8 cellular contexts compared by ENCODE assay signal in the genomic region with DNA sequence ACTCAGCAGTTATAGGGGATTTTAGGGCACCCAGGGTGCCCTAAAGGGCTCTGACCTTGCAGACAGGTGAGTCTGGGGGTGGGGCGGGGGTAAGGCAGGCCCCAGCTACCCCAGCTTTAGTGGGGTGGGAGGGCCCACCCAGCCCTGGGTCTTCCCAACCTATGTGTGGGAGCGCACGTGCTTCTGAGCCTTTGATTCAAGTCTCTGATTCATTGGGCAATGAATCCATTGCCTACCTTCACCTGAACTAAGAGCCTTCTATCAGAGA. TPM values are rescaled to one million over a fixed set of nuclear protein-coding genes. Genes with fewer than 3 reads are reported as not detected.
A peak's percentile ranks its signal among the peaks of the same experiment; 100 is the strongest.
DNase-seq lines count a peak whose midpoint lies in the region; FAIRE-seq and TF ChIP-seq lines count a peak whose summit lies in the region.

No MANE protein-coding gene starts in this region.

- CTCF ChIA-PET in CD4-positive, alpha-beta memory T cell (lab: Charles Lee; ENCODE audit: partially characterized antibody) = interaction anchor here (0.9 to 11.3 kb wide), 14 partner anchors 10 to 157 kb away, joined by 3 to 223 read pairs (median 5); a partner anchor contains a TSS

- H3K79me2 ChIP-seq in parathyroid adenoma = no peaks in the 10 kb centered on the region

- no peaks in the 10 kb centered on the region for H3K27me3 Mint-ChIP-seq in CD4-positive, alpha-beta memory T cell

- H3K4me3 ChIP-seq in CD4-positive, alpha-beta memory T cell (ENCODE audit: low read length in 2 of 2) = peak overlapping the region; percentile 20 to 58
- peak overlapping the region; percentile 45 for H3K4me3 ChIP-seq in SJSA1
- peak overlapping the region; percentile 63 to 74 (median 72) for H3K4me3 ChIP-seq in esophagus squamous epithelium
- peak overlapping the region; percentile 58 for H3K4me3 ChIP-seq in parathyroid adenoma (ENCODE audit: low read depth, low read length)

- H3K36me3 Mint-ChIP-seq in CD4-positive, alpha-beta memory T cell = peaks cover 23 to 42% of the 10 kb centered on the region in 2 donors

- peak overlapping the region; percentile 25 for H3K9ac ChIP-seq in parathyroid adenoma

- peak overlapping the region in 6 of 7 donors; percentile 93 to 98 (median 95) for H3K27ac Mint-ChIP-seq in CD4-positive, alpha-beta memory T cell

- peak overlapping the region; percentile 85 for H2AFZ ChIP-seq in parathyroid adenoma

- peak overlapping the region; percentile 73 for H3K27ac ChIP-seq in CD4-positive, alpha-beta memory T cell (ENCODE audit: low read depth, low read length)
- H3K27ac ChIP-seq in SJSA1 = peak overlapping the region; percentile 85
- peak overlapping the region; percentile 97 to 98 (median 98) for H3K27ac ChIP-seq in esophagus squamous epithelium
- peak overlapping the region; percentile 99 for H3K27ac ChIP-seq in parathyroid adenoma

- peak overlapping the region; percentile 70 for H3K4me2 ChIP-seq in parathyroid adenoma (ENCODE audit: low read length)

- WGBS in esophagus squamous epithelium, 2 donors = 8 to 48% methylated on average over 2 to 3 of the region's 3 CpGs

- H3K4me3 Mint-ChIP-seq in CD4-positive, alpha-beta memory T cell = peak overlapping the region; percentile 89 to 96 (median 93)

- POLR2A ChIA-PET in CD4-positive, alpha-beta memory T cell (lab: Charles Lee; ENCODE audit: partially characterized antibody) = interaction anchor here (0.7 to 4.9 kb wide), 17 partner anchors 14 to 227 kb away, joined by 3 to 75 read pairs (median 13); a partner anchor contains a TSS

- H3K9me3 ChIP-seq in CD4-positive, alpha-beta memory T cell (ENCODE audit: control insufficient read depth in 1 of 2, low read length in 2 of 2) = no peaks in the 10 kb centered on the region
- H3K9me3 ChIP-seq in SJSA1 (replicated peaks) (no peaks in the 10 kb centered on the region), esophagus squamous epithelium (no peaks in the 10 kb centered on the region), parathyroid adenoma (ENCODE audit: control insufficient read depth, low read length) (no peaks in the 10 kb centered on the region)

- H3K4me1 Mint-ChIP-seq in CD4-positive, alpha-beta memory T cell = peaks cover 38 to 62% (median 48%) of the 10 kb centered on the region in 4 donors

- H3K27me3 ChIP-seq in CD4-positive, alpha-beta memory T cell (ENCODE audit: insufficient read depth, low read length) = no peaks in the 10 kb centered on the region
- H3K27me3 ChIP-seq in SJSA1 (replicated peaks) (no peaks in the 10 kb centered on the region), esophagus squamous epithelium (no peaks in the 10 kb centered on the region), parathyroid adenoma (ENCODE audit: control insufficient read depth, insufficient read depth, low read length) (no peaks in the 10 kb centered on the region)

- no peak for DNase-seq in CD4-positive, alpha-beta memory T cell
- DNase-seq in SJSA1 (ENCODE audit: low read depth in 1 of 2, low spot score in 2 of 2) (no peak), esophagus squamous epithelium (lab: John Stamatoyannopoulos, UW) (no peak), nucleus accumbens (lab: John Stamatoyannopoulos, UW) (no peak), GM12892 (ENCODE audit: insufficient read length) (no peak), GM19240 (ENCODE audit: insufficient read length, low spot score) (no peak)
- no peak for DNase-seq in stimulated activated CD4-positive, alpha-beta T cell treated with anti-CD3 and anti-CD28 coated beads, Interleukin-4, amount 100 ng/mL, for 24 hours

- H3K9me3 Mint-ChIP-seq in CD4-positive, alpha-beta memory T cell = no peaks in the 10 kb centered on the region

- H3K4me1 ChIP-seq in CD4-positive, alpha-beta memory T cell (ENCODE audit: insufficient read depth, low read length) = peaks cover 42% of the 10 kb centered on the region
- H3K4me1 ChIP-seq in SJSA1 (replicated peaks) (peaks cover 40% of the 10 kb centered on the region), esophagus squamous epithelium (peaks cover 4 to 74% (median 37%) of the 10 kb centered on the region in 3 donors), parathyroid adenoma (peaks cover 44% of the 10 kb centered on the region)

- FAIRE-seq in GM12892 (lab: Jason Lieb, UNC) = no peak

- H3K36me3 ChIP-seq in CD4-positive, alpha-beta memory T cell (ENCODE audit: insufficient read depth, low read length) = peaks cover 24% of the 10 kb centered on the region
- H3K36me3 ChIP-seq in SJSA1 (peaks cover 35% of the 10 kb centered on the region), esophagus squamous epithelium (peaks cover 3 to 40% (median 9%) of the 10 kb centered on the region in 3 donors), parathyroid adenoma (ENCODE audit: control insufficient read depth, insufficient read depth, low read length) (no peaks in the 10 kb centered on the region)

- TF ChIP-seq POLR2A in esophagus squamous epithelium (IDR thresholded peaks at IDR 0.05) (no peak), GM12892 (IDR thresholded peaks at IDR 0.05; ENCODE audit: low read depth, low read length) (no peak)

- no peak for TF ChIP-seq CTCF in esophagus squamous epithelium (IDR thresholded peaks at IDR 0.05)
- no peak for TF ChIP-seq CTCF in parathyroid adenoma (IDR thresholded peaks at IDR 0.05)

- intact Hi-C loops in CD4-positive, alpha-beta memory T cell (cut with micrococcal nuclease) = loop anchor here (1.0 kb wide), 1 partner anchor 75 kb away; a partner anchor contains a TSS
- intact Hi-C loops in esophagus squamous epithelium (cut with DNase I) = loop anchor here (10.0 kb wide), 1 partner anchor 46 kb away; no protein-coding TSS in a partner anchor

RNA-seq across cellular contexts. Expression of a gene that starts 0.9 kb away (rescaled TPM):
- total RNA-seq in CD4-positive, alpha-beta memory T cell = 10 to 100 TPM; 56.7 to 58.0 TPM
- 100 to 1,000 TPM; 126 to 159 TPM for polyA plus RNA-seq in CD4-positive, alpha-beta memory T cell
- 22.6 and 28.0 TPM in 2 replicates for total RNA-seq in SJSA1 (2014; rRNA removed; shearing (Covaris generic))
- total RNA-seq in esophagus squamous epithelium = 1,000 to 10,000 TPM in 1 of 4 donors, 100 to 1,000 TPM in 3; 284 to 1,204 (median 702) TPM
- polyA plus RNA-seq in GM12892 (2012; ENCODE audit: missing spikeins) = 7.5 TPM
